ENCODE assay signal across 22 cellular contexts in the genomic region with DNA sequence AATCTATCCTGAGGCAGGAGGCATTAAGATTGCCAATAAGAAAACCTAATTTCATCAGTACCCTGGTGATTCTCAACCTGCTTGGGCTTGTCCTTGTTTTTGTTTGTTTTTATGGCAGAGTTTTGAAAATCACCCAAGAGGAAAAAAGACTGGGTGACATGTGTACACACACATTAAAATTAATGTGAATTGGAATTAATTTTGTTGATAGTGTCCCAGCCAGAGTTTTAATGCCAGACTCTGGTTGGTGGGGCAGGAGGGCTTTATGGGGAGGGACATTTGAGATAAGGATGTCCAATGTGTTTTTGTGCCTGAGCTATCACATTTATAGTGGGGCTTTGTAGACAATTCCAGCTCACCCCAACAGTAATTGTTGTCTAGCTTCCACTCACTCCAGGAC.
"Had no signal": no experiment of that assay in that cellular context is flagged by ENCODE, and none has a peak within 500 bp of the region (broad histone marks: within the 10 kb centered on the region; RNA-seq: fewer than 3 reads in every experiment).

No MANE protein-coding gene starts in this region.

- H3K9me3 Mint-ChIP-seq: activated CD4-positive, alpha-beta T cell treated with anti-CD3 and anti-CD28 coated beads, Interleukin-2, amount 10 ng/mL, durations not matched to agents 7 days and 5 days; activated CD8-positive, alpha-beta T cell treated with anti-CD3 and anti-CD28 coated beads for 36 hours; activated T-helper 1 cell treated with anti-CD3 and anti-CD28 coated beads, Interleukin-12 subunit alpha, Interleukin-12 subunit beta, Interleukin-2, Interleukin-4 antibody, amounts not matched to agents 30 ng/mL and 10 ng/mL and 1 ng/mL, durations not matched to agents 14 hours and 24 hours and 36 hours; nephron had no signal

- H3K36me3 Mint-ChIP-seq: activated CD8-positive, alpha-beta memory T cell treated with anti-CD3 and anti-CD28 coated beads, Interleukin-2, amount 10 ng/mL, durations not matched to agents 7 days and 5 days; memory B cell had no signal

- H3K4me3 Mint-ChIP-seq: activated CD4-positive, alpha-beta T cell treated with anti-CD3 and anti-CD28 coated beads, Interleukin-2, amount 10 ng/mL, durations not matched to agents 7 days and 5 days; activated CD8-positive, alpha-beta memory T cell treated with anti-CD3 and anti-CD28 coated beads, Interleukin-2, amount 10 ng/mL, durations not matched to agents 7 days and 5 days; activated CD8-positive, alpha-beta T cell treated with anti-CD3 and anti-CD28 coated beads for 36 hours; activated naive CD8-positive, alpha-beta T cell treated with anti-CD3 and anti-CD28 coated beads, Interleukin-2, amount 50 U/mL, for 24 hours; activated T-helper 1 cell treated with anti-CD3 and anti-CD28 coated beads, Interleukin-12 subunit alpha, Interleukin-12 subunit beta, Interleukin-2, Interleukin-4 antibody, amounts not matched to agents 30 ng/mL and 10 ng/mL and 1 ng/mL, durations not matched to agents 14 hours and 24 hours and 36 hours; memory B cell; nephron had no signal

- H3K4me3 ChIP-seq: coronary artery, heart right ventricle, pancreas, psoas muscle, right atrium auricular region had no signal

- H3K27me3 ChIP-seq: heart right ventricle, pancreas, right atrium auricular region had no signal

- DNase-seq: activated CD4-positive, alpha-beta T cell treated with anti-CD3 and anti-CD28 coated beads, Interleukin-2, amount 10 ng/mL, durations not matched to agents 7 days and 5 days; activated CD4-positive, CD25-positive, alpha-beta regulatory T cell treated with anti-CD3 and anti-CD28 coated beads, Interleukin-2, amount 50 U/mL, for 72 hours; activated CD8-positive, alpha-beta memory T cell treated with anti-CD3 and anti-CD28 coated beads, Interleukin-2, amount 10 ng/mL, durations not matched to agents 7 days and 5 days; activated CD8-positive, alpha-beta T cell treated with anti-CD3 and anti-CD28 coated beads for 36 hours; activated gamma-delta T cell; activated naive CD4-positive, alpha-beta T cell treated with anti-CD3 and anti-CD28 coated beads, Interleukin-2, amount 50 U/mL, for 16 hours; activated naive CD8-positive, alpha-beta T cell treated with anti-CD3 and anti-CD28 coated beads, Interleukin-2, amount 50 U/mL, for 24 hours; cerebellar nuclear complex; heart right ventricle; islet precursor cell; left cardiac atrium; pancreas; psoas muscle; stimulated activated CD4-positive, alpha-beta T cell treated with anti-CD3 and anti-CD28 coated beads, Interleukin-4, amount 100 ng/mL, for 24 hours; stimulated activated naive CD8-positive, alpha-beta T cell treated with anti-CD3 and anti-CD28 coated beads, Interleukin-15, Interleukin-2, amounts not matched to agents 100 U/mL and 50 U/mL, for 24 hours; WERI-Rb-1 had no signal

- H3K36me3 ChIP-seq: heart right ventricle, neutrophil, pancreas, right atrium auricular region, WERI-Rb-1 had no signal

- H3K27ac ChIP-seq: coronary artery, heart right ventricle, neutrophil, pancreas, psoas muscle, right atrium auricular region, WERI-Rb-1 had no signal

- H3K4me1 ChIP-seq: heart right ventricle, psoas muscle, right atrium auricular region had no signal

- H3K9me3 ChIP-seq: heart right ventricle, neutrophil, pancreas, psoas muscle, right atrium auricular region had no signal

- H3K4me1 Mint-ChIP-seq: nephron had no signal

- ATAC-seq: activated CD8-positive, alpha-beta memory T cell treated with anti-CD3 and anti-CD28 coated beads, Interleukin-2, amount 10 ng/mL, durations not matched to agents 7 days and 5 days; activated CD8-positive, alpha-beta T cell treated with anti-CD3 and anti-CD28 coated beads for 36 hours; activated naive CD8-positive, alpha-beta T cell treated with anti-CD3 and anti-CD28 coated beads, Interleukin-2, amount 50 U/mL, for 24 hours; heart right ventricle; left cardiac atrium; psoas muscle; stimulated activated naive CD8-positive, alpha-beta T cell treated with anti-CD3 and anti-CD28 coated beads, Interleukin-15, Interleukin-2, amounts not matched to agents 100 U/mL and 50 U/mL, for 24 hours had no signal

- H3K27ac Mint-ChIP-seq: activated CD4-positive, alpha-beta T cell treated with anti-CD3 and anti-CD28 coated beads, Interleukin-2, amount 10 ng/mL, durations not matched to agents 7 days and 5 days; activated CD8-positive, alpha-beta memory T cell treated with anti-CD3 and anti-CD28 coated beads, Interleukin-2, amount 10 ng/mL, durations not matched to agents 7 days and 5 days; activated CD8-positive, alpha-beta T cell treated with anti-CD3 and anti-CD28 coated beads for 36 hours; activated naive CD8-positive, alpha-beta T cell treated with anti-CD3 and anti-CD28 coated beads, Interleukin-2, amount 50 U/mL, for 24 hours; activated T-helper 1 cell treated with anti-CD3 and anti-CD28 coated beads, Interleukin-12 subunit alpha, Interleukin-12 subunit beta, Interleukin-2, Interleukin-4 antibody, amounts not matched to agents 30 ng/mL and 10 ng/mL and 1 ng/mL, durations not matched to agents 14 hours and 24 hours and 36 hours; memory B cell; nephron had no signal
